23 cellular contexts compared by ENCODE assay signal in genomic region chr10:79367421-79368189, GRCh38. TPM values are rescaled to one million over a fixed set of nuclear protein-coding genes. Genes with fewer than 3 reads are reported as not detected.
A peak's percentile ranks its signal among the peaks of the same experiment; 100 is the strongest.
DNase-seq lines count a peak whose midpoint lies in the region; FAIRE-seq and TF ChIP-seq lines count a peak whose summit lies in the region.
"Had no signal": no experiment of that assay in that cellular context is flagged by ENCODE, and none has a peak within 500 bp of the region (broad histone marks: within the 10 kb centered on the region; RNA-seq: fewer than 3 reads in every experiment).

No MANE protein-coding gene starts in this region.

- peak; percentile 50 for TF ChIP-seq CTCF in HFFc6 (IDR thresholded peaks at IDR 0.05)

- no peak overlapping the region for H3K4me3 ChIP-seq in effector memory CD4-positive, alpha-beta T cell (ENCODE audit: insufficient read depth, low read depth, low read length, poor library complexity, severe bottlenecking)
- H3K4me3 ChIP-seq: cardiac muscle cell, left lung, pancreas, right atrium auricular region had no signal

- peak overlapping the region; percentile 46 for H3K4me3 Mint-ChIP-seq in HFFc6
- H3K4me3 Mint-ChIP-seq: activated B cell treated with CpG ODN at 0.5 μM for 24 hours; CD4-positive, alpha-beta T cell; IgD-negative memory B cell; mesothelial cell of epicardium; naive thymus-derived CD8-positive, alpha-beta T cell had no signal

- no peaks in the 10 kb centered on the region; the same call in 1 of the 2 replicates for H3K27me3 Mint-ChIP-seq in HFFc6 (ENCODE audit: insufficient read depth)
- H3K27me3 Mint-ChIP-seq: activated B cell treated with CpG ODN at 0.5 μM for 24 hours; CD4-positive, alpha-beta T cell had no signal

- H3K36me3 Mint-ChIP-seq in HFFc6 (ENCODE audit: low read depth), result peaks cover 8% of the 10 kb centered on the region
- H3K36me3 Mint-ChIP-seq: IgD-negative memory B cell had no signal

- H3K27ac Mint-ChIP-seq in HFFc6, result peak overlapping the region; percentile 82
- H3K27ac Mint-ChIP-seq: activated B cell treated with CpG ODN at 0.5 μM for 24 hours; CD4-positive, alpha-beta T cell; mesothelial cell of epicardium; naive thymus-derived CD8-positive, alpha-beta T cell had no signal

- H3K9me3 Mint-ChIP-seq in HFFc6, result peaks cover 8% of the 10 kb centered on the region

- no peaks in the 10 kb centered on the region for H3K4me1 ChIP-seq in effector memory CD4-positive, alpha-beta T cell (ENCODE audit: control insufficient read depth, insufficient read depth, low read length, poor library complexity, severe bottlenecking)
- H3K4me1 ChIP-seq: left lung, pancreas, right atrium auricular region had no signal

- no peak for FAIRE-seq in GM12892 (lab: Jason Lieb, UNC)
- FAIRE-seq: endothelial cell of umbilical vein, pancreas had no signal

- no peaks in the 10 kb centered on the region for H3K9me3 ChIP-seq in effector memory CD4-positive, alpha-beta T cell (ENCODE audit: control insufficient read depth, low read length)
- H3K9me3 ChIP-seq: pancreas had no signal

- no peaks in the 10 kb centered on the region for H3K27me3 ChIP-seq in effector memory CD4-positive, alpha-beta T cell (replicated peaks; ENCODE audit: control insufficient read depth, insufficient read depth, low read length, poor library complexity, severe bottlenecking)
- H3K27me3 ChIP-seq: cardiac muscle cell, left lung, pancreas, right atrium auricular region had no signal

- H3K4me1 Mint-ChIP-seq in HFFc6 (ENCODE audit: low read depth), result peaks cover 27% of the 10 kb centered on the region
- H3K4me1 Mint-ChIP-seq: activated B cell treated with CpG ODN at 0.5 μM for 24 hours, IgD-negative memory B cell, mesothelial cell of epicardium had no signal

- peak; percentile 72 for DNase-seq in HFFc6
- DNase-seq in amniotic epithelial cell (ENCODE audit: low read depth), result peak; percentile 79
- peak; percentile 77 for DNase-seq in fibroblast of peridontal ligament (ENCODE audit: extremely low read depth)
- DNase-seq in stromal cell of bone marrow (ENCODE audit: low read depth), result peak; percentile 64
- no peak for DNase-seq in GM12892 (ENCODE audit: insufficient read length)
- no peak for DNase-seq in dermis blood vessel endothelial cell
- DNase-seq in effector memory CD4-positive, alpha-beta T cell, result no peak
- DNase-seq: activated B cell treated with CpG ODN at 0.5 μM for 24 hours; activated CD4-positive, alpha-beta T cell treated with anti-CD3 and anti-CD28 coated beads, Interleukin-2, amount 50 U/mL, for 48 hours; activated gamma-delta T cell treated with Interleukin-2 at 50 U/mL for 16 hours; CD4-positive, alpha-beta T cell; left lung; naive thymus-derived CD8-positive, alpha-beta T cell; NCI-H1417 treated with DMSO at 0.1 percent for 48 hours; NCI-H446 treated with DMSO at 0.1 percent for 48 hours; pancreas; stimulated activated CD4-positive, alpha-beta T cell treated with anti-CD3 and anti-CD28 coated beads, Interleukin-4, amount 100 ng/mL, for 1 hour; stimulated activated naive CD4-positive, alpha-beta T cell had no signal

- no peaks in the 10 kb centered on the region for H3K36me3 ChIP-seq in effector memory CD4-positive, alpha-beta T cell (ENCODE audit: control insufficient read depth, insufficient read depth, low read length)
- H3K36me3 ChIP-seq: cardiac muscle cell, left lung, pancreas, right atrium auricular region had no signal

- no peak overlapping the region for H3K27ac ChIP-seq in effector memory CD4-positive, alpha-beta T cell (ENCODE audit: insufficient read depth, low read length, poor library complexity, severe bottlenecking)
- H3K27ac ChIP-seq: cardiac muscle cell, left lung, pancreas, right atrium auricular region had no signal

- TF ChIP-seq POLR2A in GM12892 (IDR thresholded peaks at IDR 0.05; ENCODE audit: low read depth, low read length), result no peak

RNA-seq across cellular contexts. Expression of gene PPIF, which starts 20.3 kb away (rescaled TPM):
- 100 to 1,000 TPM in 3 of 6 experiments, 10 to 100 TPM in 3; 66.1 to 109 (median 98.9) TPM for total RNA-seq in HFFc6 (2021; fragmentation: NEBNext Ultra II Directional; extraction: Animal tissue kit (Norgen Biotek cat#: 25700))
- polyA plus RNA-seq in GM12892 (2012; ENCODE audit: missing spikeins), result 71.2 TPM
- total RNA-seq in dermis blood vessel endothelial cell, result 14.5 and 23.8 TPM in 2 replicates

Comparison
In these comparisons a context has a peak if more than half of its experiments do, and no peak if none do; other contexts are left out.
1. DNase-seq: peak in HFFc6 (single experiment), amniotic epithelial cell (single experiment), fibroblast of peridontal ligament (single experiment) and stromal cell of bone marrow (single experiment); none in GM12892 (single experiment), dermis blood vessel endothelial cell (single experiment) and effector memory CD4-positive, alpha-beta T cell (0 of 3).